Comparison of ENCODE assay signal across 20 cellular contexts in the genomic region with DNA sequence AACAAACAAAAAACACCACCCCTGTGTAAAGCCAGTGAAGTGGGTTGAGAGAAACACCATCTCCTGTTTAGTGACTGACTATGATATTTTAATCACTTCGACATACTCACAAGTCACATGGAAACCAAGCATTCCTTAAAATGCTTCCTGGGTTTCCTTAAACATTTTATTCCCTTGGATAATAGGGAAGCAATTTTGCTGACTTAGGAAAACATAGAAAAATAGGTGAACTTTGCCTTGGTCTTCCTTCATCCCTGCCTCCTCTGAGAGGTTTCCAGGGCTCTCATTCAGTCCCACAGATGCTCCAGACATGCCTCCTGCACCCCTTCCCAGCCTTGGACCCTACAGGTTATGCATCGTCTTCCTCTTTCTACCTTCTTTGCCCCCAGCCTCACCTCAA.
"Had no signal": no experiment of that assay in that cellular context is flagged by ENCODE, and none has a peak within 500 bp of the region (broad histone marks: within the 10 kb centered on the region; RNA-seq: fewer than 3 reads in every experiment).

No MANE protein-coding gene starts in this region.

- H3K4me3 ChIP-seq: SJSA1 had no signal

- H3K36me3 Mint-ChIP-seq: activated CD4-positive, alpha-beta memory T cell treated with anti-CD3 and anti-CD28 coated beads for 36 hours; activated naive CD8-positive, alpha-beta T cell had no signal

- H3K4me3 Mint-ChIP-seq: activated CD4-positive, alpha-beta memory T cell treated with anti-CD3 and anti-CD28 coated beads for 36 hours; activated CD4-positive, alpha-beta T cell treated with anti-CD3 and anti-CD28 coated beads, Interleukin-2, amount 10 ng/mL, durations not matched to agents 7 days and 5 days; activated naive CD4-positive, alpha-beta T cell treated with anti-CD3 and anti-CD28 coated beads for 36 hours; activated naive CD8-positive, alpha-beta T cell; activated T-cell treated with anti-CD3 and anti-CD28 coated beads, Interleukin-2, amount 50 U/mL, for 4 hours had no signal

- H3K27me3 ChIP-seq: SJSA1 had no signal

- DNase-seq: activated CD4-positive, alpha-beta memory T cell treated with anti-CD3 and anti-CD28 coated beads for 36 hours; activated CD4-positive, alpha-beta T cell treated with anti-CD3 and anti-CD28 coated beads, Interleukin-2, amount 10 ng/mL, durations not matched to agents 7 days and 5 days; activated CD4-positive, CD25-positive, alpha-beta regulatory T cell; activated CD8-positive, alpha-beta memory T cell treated with anti-CD3 and anti-CD28 coated beads for 24 hours; activated effector memory CD4-positive, alpha-beta T cell treated with anti-CD3 and anti-CD28 coated beads, Interleukin-2, amount 50 U/mL, for 16 hours; activated naive CD4-positive, alpha-beta T cell treated with anti-CD3 and anti-CD28 coated beads for 36 hours; activated T-cell treated with anti-CD3 and anti-CD28 coated beads, Interleukin-2, amount 50 U/mL, for 4 hours; amygdala; cerebellar nuclear complex; KG1; NCI-H1092; NCI-H1930; NCI-H510A treated with DMSO at 0.1 percent for 48 hours; NCI-H69; NK-92 treated with Interleukin-12 subunit alpha and Interleukin-12 subunit beta, amount 100 ng/mL, for 24 hours; SHP77 had no signal

- ATAC-seq: activated T-cell treated with anti-CD3 and anti-CD28 coated beads, Interleukin-2, amount 50 U/mL, for 4 hours had no signal

- FAIRE-seq: RCC 7860 had no signal

- H3K9me3 Mint-ChIP-seq: activated CD4-positive, alpha-beta memory T cell treated with anti-CD3 and anti-CD28 coated beads for 36 hours; activated CD4-positive, alpha-beta T cell treated with anti-CD3 and anti-CD28 coated beads, Interleukin-2, amount 10 ng/mL, durations not matched to agents 7 days and 5 days; activated naive CD4-positive, alpha-beta T cell treated with anti-CD3 and anti-CD28 coated beads for 36 hours; activated T-cell treated with anti-CD3 and anti-CD28 coated beads, Interleukin-2, amount 50 U/mL, for 4 hours had no signal

- H3K9me3 ChIP-seq: SJSA1 had no signal

- H3K27ac ChIP-seq: SJSA1, VCaP had no signal

- H3K4me1 Mint-ChIP-seq: activated CD4-positive, alpha-beta T cell treated with anti-CD3 and anti-CD28 coated beads, Interleukin-2, amount 10 ng/mL, durations not matched to agents 7 days and 5 days had no signal

- H3K27ac Mint-ChIP-seq: activated CD4-positive, alpha-beta memory T cell treated with anti-CD3 and anti-CD28 coated beads for 36 hours; activated CD4-positive, alpha-beta T cell treated with anti-CD3 and anti-CD28 coated beads, Interleukin-2, amount 10 ng/mL, durations not matched to agents 7 days and 5 days; activated naive CD4-positive, alpha-beta T cell treated with anti-CD3 and anti-CD28 coated beads for 36 hours; activated naive CD8-positive, alpha-beta T cell had no signal

- H3K36me3 ChIP-seq: SJSA1 had no signal
